18 cellular contexts compared by ENCODE assay signal in genomic region chr10:7560519-7560918, GRCh38.
"Had no signal": no experiment of that assay in that cellular context is flagged by ENCODE, and none has a peak within 500 bp of the region (broad histone marks: within the 10 kb centered on the region; RNA-seq: fewer than 3 reads in every experiment).

No MANE protein-coding gene starts in this region.

- H3K4me3 Mint-ChIP-seq: activated naive CD8-positive, alpha-beta T cell; immature natural killer cell; natural killer cell treated with Interleukin-12 subunit alpha and Interleukin-12 subunit beta and Interleukin-15 and Interleukin-18, amount 100 ng/mL, for 72 hours; stimulated activated effector memory CD8-positive, alpha-beta T cell treated with anti-CD3 and anti-CD28 coated beads, Interleukin-12 subunit alpha, Interleukin-12 subunit beta, amount 100 ng/mL, for 72 hours had no signal

- FAIRE-seq: endometrium had no signal

- H3K27me3 ChIP-seq: stomach had no signal

- DNase-seq: activated CD4-positive, alpha-beta T cell treated with anti-CD3 and anti-CD28 coated beads, Interleukin-2, amount 50 U/mL, for 4 hours; erythroblast; immature natural killer cell; stimulated activated CD4-positive, alpha-beta T cell treated with anti-CD3 and anti-CD28 coated beads, Interleukin-15, amount 100 ng/mL, for 24 hours; stimulated activated CD4-positive, alpha-beta T cell treated with anti-CD3 and anti-CD28 coated beads, Interleukin-2, amount 100 ng/mL, for 48 hours; SW 1271; T-helper 2 cell; WERI-Rb-1 had no signal

- ATAC-seq: natural killer cell treated with Interleukin-12 subunit alpha and Interleukin-12 subunit beta and Interleukin-15 and Interleukin-18, amount 100 ng/mL, for 72 hours; stimulated activated effector memory CD8-positive, alpha-beta T cell treated with anti-CD3 and anti-CD28 coated beads, Interleukin-12 subunit alpha, Interleukin-12 subunit beta, amount 100 ng/mL, for 72 hours had no signal

- H3K4me3 ChIP-seq: lower lobe of right lung, skin epidermis had no signal

- H3K9me3 ChIP-seq: lower lobe of right lung, stomach, thoracic aorta had no signal

- H3K27ac ChIP-seq: WERI-Rb-1 had no signal

- H3K4me1 Mint-ChIP-seq: immature natural killer cell; stimulated activated effector memory CD8-positive, alpha-beta T cell treated with anti-CD3 and anti-CD28 coated beads, Interleukin-12 subunit alpha, Interleukin-12 subunit beta, amount 100 ng/mL, for 72 hours had no signal

- H3K36me3 ChIP-seq: lower lobe of right lung, stomach, thoracic aorta, WERI-Rb-1 had no signal

- H3K36me3 Mint-ChIP-seq: activated naive CD8-positive, alpha-beta T cell; brain; immature natural killer cell; natural killer cell treated with Interleukin-12 subunit alpha and Interleukin-12 subunit beta and Interleukin-15 and Interleukin-18, amount 100 ng/mL, for 72 hours; stimulated activated effector memory CD8-positive, alpha-beta T cell treated with anti-CD3 and anti-CD28 coated beads, Interleukin-12 subunit alpha, Interleukin-12 subunit beta, amount 100 ng/mL, for 72 hours had no signal

- H3K27ac Mint-ChIP-seq: activated naive CD8-positive, alpha-beta T cell; immature natural killer cell; natural killer cell treated with Interleukin-12 subunit alpha and Interleukin-12 subunit beta and Interleukin-15 and Interleukin-18, amount 100 ng/mL, for 72 hours; progenitor cell of endocrine pancreas; stimulated activated effector memory CD8-positive, alpha-beta T cell treated with anti-CD3 and anti-CD28 coated beads, Interleukin-12 subunit alpha, Interleukin-12 subunit beta, amount 100 ng/mL, for 72 hours had no signal

- H3K9me3 Mint-ChIP-seq: immature natural killer cell; natural killer cell treated with Interleukin-12 subunit alpha and Interleukin-12 subunit beta and Interleukin-15 and Interleukin-18, amount 100 ng/mL, for 72 hours; stimulated activated effector memory CD8-positive, alpha-beta T cell treated with anti-CD3 and anti-CD28 coated beads, Interleukin-12 subunit alpha, Interleukin-12 subunit beta, amount 100 ng/mL, for 72 hours had no signal
